ENCODE assay signal across 34 cellular contexts in the genomic region with DNA sequence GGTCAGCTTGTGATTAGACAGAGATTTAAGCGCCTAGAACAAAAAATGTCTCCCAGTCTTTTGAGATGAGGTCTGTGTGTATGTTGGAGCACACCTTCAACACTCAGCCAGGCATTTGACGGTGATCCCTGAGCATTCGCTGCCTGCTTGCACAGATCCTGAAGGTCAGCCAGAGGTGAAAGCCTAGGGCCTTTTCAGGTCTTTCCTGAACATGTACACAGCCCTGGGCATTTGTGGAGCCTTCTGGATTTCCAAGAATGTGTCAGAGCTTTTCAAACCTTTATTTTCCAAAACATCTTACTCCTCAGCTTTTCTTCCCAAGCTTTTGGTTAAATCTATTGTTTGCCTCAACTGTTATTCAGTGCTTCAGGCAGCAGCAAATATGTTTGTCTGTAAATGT. TPM values are rescaled to one million over a fixed set of nuclear protein-coding genes. Genes with fewer than 3 reads are reported as not detected.
"Had no signal": no experiment of that assay in that cellular context is flagged by ENCODE, and none has a peak within 500 bp of the region (broad histone marks: within the 10 kb centered on the region; RNA-seq: fewer than 3 reads in every experiment).

No MANE protein-coding gene starts in this region.

- H3K36me3 ChIP-seq: adrenal gland, esophagus muscularis mucosa, neutrophil, prostate gland, uterus had no signal

- H3K4me1 ChIP-seq: adrenal gland, prostate gland, testis, uterus had no signal

- H3K4me2 ChIP-seq: smooth muscle cell had no signal

- DNase-seq: activated CD4-positive, alpha-beta T cell treated with anti-CD3 and anti-CD28 coated beads for 48 hours; activated CD4-positive, alpha-beta T cell treated with anti-CD3 and anti-CD28 coated beads, Interleukin-2, amount 50 U/mL, for 48 hours; activated CD8-positive, alpha-beta memory T cell treated with anti-CD3 and anti-CD28 coated beads for 24 hours; activated effector memory CD4-positive, alpha-beta T cell treated with anti-CD3 and anti-CD28 coated beads, Interleukin-2, amount 50 U/mL, for 16 hours; activated naive CD4-positive, alpha-beta T cell treated with anti-CD3 and anti-CD28 coated beads for 36 hours; activated naive CD8-positive, alpha-beta T cell treated with anti-CD3 and anti-CD28 coated beads for 36 hours; adrenal gland; aorta; dorsolateral prefrontal cortex; foreskin melanocyte; mammary epithelial cell; naive B cell; nephron progenitor cell; stimulated activated CD4-positive, alpha-beta T cell treated with anti-CD3 and anti-CD28 coated beads, Interleukin-2, amount 100 ng/mL, for 24 hours; stimulated activated naive CD4-positive, alpha-beta T cell treated with Interleukin-2 at 50 U/mL for 16 hours; T-helper 1 cell; testis; uterus had no signal

- H3K27ac ChIP-seq: adrenal gland, coronary artery, dorsolateral prefrontal cortex, esophagus muscularis mucosa, neutrophil, prostate gland, testis, uterus, VCaP had no signal

- H3K27me3 ChIP-seq: adrenal gland, dorsolateral prefrontal cortex, esophagus muscularis mucosa, neutrophil, testis, uterus had no signal

- FAIRE-seq: endothelial cell of umbilical vein, islet of Langerhans, TTC549 had no signal

- H3K9me3 ChIP-seq: neutrophil, prostate gland, testis had no signal

- H3K4me3 Mint-ChIP-seq: activated naive CD4-positive, alpha-beta T cell treated with anti-CD3 and anti-CD28 coated beads for 36 hours; activated naive CD8-positive, alpha-beta T cell treated with anti-CD3 and anti-CD28 coated beads for 36 hours; activated T-helper 1 cell treated with anti-CD3 and anti-CD28 coated beads, Interleukin-12 subunit alpha, Interleukin-12 subunit beta, Interleukin-2, Interleukin-4 antibody, amounts not matched to agents 30 ng/mL and 10 ng/mL and 1 ng/mL, durations not matched to agents 14 hours and 24 hours and 36 hours; brain; mesothelial cell of epicardium; nephron progenitor cell; T-helper 2 cell treated with Interferon-gamma antibody and Interleukin-4, amounts not matched to agents 5 μg/mL and 100 μg/mL, for 36 hours had no signal

- H3K4me1 Mint-ChIP-seq: brain had no signal

- ATAC-seq: activated CD4-positive, CD25-positive, alpha-beta regulatory T cell treated with anti-CD3 and anti-CD28 coated beads, Interleukin-2, amount 50 U/mL, for 24 hours had no signal

- H3K27me3 Mint-ChIP-seq: activated naive CD8-positive, alpha-beta T cell treated with anti-CD3 and anti-CD28 coated beads for 36 hours; brain; naive B cell; type B pancreatic cell had no signal

- H3K27ac Mint-ChIP-seq: activated naive CD4-positive, alpha-beta T cell treated with anti-CD3 and anti-CD28 coated beads for 36 hours; activated naive CD8-positive, alpha-beta T cell treated with anti-CD3 and anti-CD28 coated beads for 36 hours; activated T-helper 1 cell treated with anti-CD3 and anti-CD28 coated beads, Interleukin-12 subunit alpha, Interleukin-12 subunit beta, Interleukin-2, Interleukin-4 antibody, amounts not matched to agents 30 ng/mL and 10 ng/mL and 1 ng/mL, durations not matched to agents 14 hours and 24 hours and 36 hours; brain; nephron progenitor cell; T-helper 2 cell treated with Interferon-gamma antibody and Interleukin-4, amounts not matched to agents 5 μg/mL and 100 μg/mL, for 36 hours; type B pancreatic cell had no signal

- H3K4me3 ChIP-seq: adrenal gland, coronary artery, dorsolateral prefrontal cortex, esophagus muscularis mucosa, prostate gland, smooth muscle cell, testis, uterus had no signal

RNA-seq across cellular contexts. Expression of a gene that starts 59.1 kb away (rescaled TPM):
- total RNA-seq: cardiac septum, endothelial cell of umbilical vein had no signal
- polyA plus RNA-seq: mammary epithelial cell had no signal
